Comparison of ENCODE assay signal across 9 cellular contexts in genomic region chr12:115341442-115341841, GRCh38.
A peak's percentile ranks its signal among the peaks of the same experiment; 100 is the strongest.
DNase-seq lines count a peak whose midpoint lies in the region; ATAC-seq and TF ChIP-seq lines count a peak whose summit lies in the region.
"Had no signal": no experiment of that assay in that cellular context is flagged by ENCODE, and none has a peak within 500 bp of the region (broad histone marks: within the 10 kb centered on the region; RNA-seq: fewer than 3 reads in every experiment).

No MANE protein-coding gene starts in this region.

- H3K9ac ChIP-seq in GM23248 (peak overlapping the region; percentile 58), skeletal muscle tissue (ENCODE audit: low read depth in 1 of 3, low read length in 3 of 3) (no peak overlapping the region)

- intact Hi-C loops in cardiac septum (cut with DNase I), result no loop called here
- intact Hi-C loops in CD4-positive, alpha-beta memory T cell (cut with micrococcal nuclease), result no loop called here
- intact Hi-C loops in activated CD4-positive, alpha-beta T cell treated with anti-CD3 and anti-CD28 coated beads, Interleukin-2, amount 10 ng/mL, durations not matched to agents 24 days and 14 days (cut with micrococcal nuclease), result no loop called here

- DNase-seq in GM23248 (peak; percentile 97), cardiac septum (ENCODE audit: low spot score) (peak; percentile 81), COR-L47 (lab: John Stamatoyannopoulos, UW) (no peak)
- DNase-seq in CD4-positive, alpha-beta memory T cell, result no peak
- no peak for DNase-seq in activated CD4-positive, alpha-beta T cell treated with anti-CD3 and anti-CD28 coated beads, Interleukin-2, amount 10 ng/mL, durations not matched to agents 24 days and 14 days

- no peaks in the 10 kb centered on the region for H3K9me3 ChIP-seq in GM23248 (ENCODE audit: low read depth)
- H3K9me3 ChIP-seq in skeletal muscle tissue (ENCODE audit: control insufficient read depth in 3 of 3, low read length in 3 of 3), result no peaks in the 10 kb centered on the region
- H3K9me3 ChIP-seq in CD4-positive, alpha-beta memory T cell (ENCODE audit: control insufficient read depth in 1 of 2, low read length in 2 of 2), result no peaks in the 10 kb centered on the region

- H3K27me3 ChIP-seq in GM23248 (replicated peaks; ENCODE audit: insufficient read depth) (no peaks in the 10 kb centered on the region), skeletal muscle tissue (ENCODE audit: control insufficient read depth in 3 of 3, insufficient read depth in 3 of 3, low read length in 3 of 3) (no peaks in the 10 kb centered on the region)
- no peaks in the 10 kb centered on the region for H3K27me3 ChIP-seq in CD4-positive, alpha-beta memory T cell (ENCODE audit: insufficient read depth, low read length)

- no peaks in the 10 kb centered on the region for H3K4me1 Mint-ChIP-seq in CD4-positive, alpha-beta memory T cell
- H3K4me1 Mint-ChIP-seq in activated CD4-positive, alpha-beta T cell treated with anti-CD3 and anti-CD28 coated beads, Interleukin-2, amount 10 ng/mL, durations not matched to agents 24 days and 14 days, result no peaks in the 10 kb centered on the region

- WGBS in GM23248 (ENCODE audit: low coverage in 1 of 2, low lambda C conversion rate in 2 of 2, missing lambda C conversion rate in 2 of 2), 2 experiments, result 0 to 2% methylated on average over 6 of the region's 6 CpGs

- no peaks in the 10 kb centered on the region for H3K79me2 ChIP-seq in GM23248 (ENCODE audit: insufficient read depth)

- no peaks in the 10 kb centered on the region for H3K36me3 Mint-ChIP-seq in CD4-positive, alpha-beta memory T cell
- no peaks in the 10 kb centered on the region for H3K36me3 Mint-ChIP-seq in activated CD4-positive, alpha-beta T cell treated with anti-CD3 and anti-CD28 coated beads, Interleukin-2, amount 10 ng/mL, durations not matched to agents 24 days and 14 days (ENCODE audit: low read depth)

- H3K27ac ChIP-seq in GM23248 (peak overlapping the region; percentile 71), skeletal muscle tissue (ENCODE audit: low read depth, low read length) (peak overlapping the region; percentile 21)
- H3K27ac ChIP-seq in CD4-positive, alpha-beta memory T cell (ENCODE audit: low read depth, low read length), result no peak overlapping the region

- H3K36me3 ChIP-seq in GM23248 (ENCODE audit: low read depth) (no peaks in the 10 kb centered on the region), skeletal muscle tissue (ENCODE audit: control insufficient read depth in 3 of 3, insufficient read depth in 3 of 3, low read length in 3 of 3) (no peaks in the 10 kb centered on the region)
- no peaks in the 10 kb centered on the region for H3K36me3 ChIP-seq in CD4-positive, alpha-beta memory T cell (ENCODE audit: insufficient read depth, low read length)

- peaks cover 0 to 14% (median 10%) of the 10 kb centered on the region in 8 donors for H3K9me3 Mint-ChIP-seq in CD4-positive, alpha-beta memory T cell
- H3K9me3 Mint-ChIP-seq in activated CD4-positive, alpha-beta T cell treated with anti-CD3 and anti-CD28 coated beads, Interleukin-2, amount 10 ng/mL, durations not matched to agents 24 days and 14 days, result peaks cover under 1% of the 10 kb centered on the region

- H4K20me1 ChIP-seq in GM23248 (ENCODE audit: insufficient read depth), result no peaks in the 10 kb centered on the region

- ATAC-seq in SK-N-SH treated with all-trans-retinoic acid at 6 μM for 48 hours (peak; percentile 81), HG02588 (IDR thresholded peaks at IDR 0.05; ENCODE audit: unreplicated experiment) (no peak)

- H3K9me2 ChIP-seq in GM23248 (ENCODE audit: insufficient read depth), result no peaks in the 10 kb centered on the region

- H3K27me3 Mint-ChIP-seq in CD4-positive, alpha-beta memory T cell, result no peaks in the 10 kb centered on the region
- H3K27me3 Mint-ChIP-seq in activated CD4-positive, alpha-beta T cell treated with anti-CD3 and anti-CD28 coated beads, Interleukin-2, amount 10 ng/mL, durations not matched to agents 24 days and 14 days, result no peaks in the 10 kb centered on the region

- H3K27ac Mint-ChIP-seq in CD4-positive, alpha-beta memory T cell, result no peak overlapping the region
- H3K27ac Mint-ChIP-seq in activated CD4-positive, alpha-beta T cell treated with anti-CD3 and anti-CD28 coated beads, Interleukin-2, amount 10 ng/mL, durations not matched to agents 24 days and 14 days, result no peak overlapping the region

- H3K4me2 ChIP-seq in GM23248 (ENCODE audit: unreplicated experiment), result peak overlapping the region; percentile 38

- peaks cover 30% of the 10 kb centered on the region for H3F3A ChIP-seq in GM23248 (ENCODE audit: insufficient read depth)

- H3K4me3 Mint-ChIP-seq in CD4-positive, alpha-beta memory T cell, result no peak overlapping the region
- H3K4me3 Mint-ChIP-seq in activated CD4-positive, alpha-beta T cell treated with anti-CD3 and anti-CD28 coated beads, Interleukin-2, amount 10 ng/mL, durations not matched to agents 24 days and 14 days, result no peak overlapping the region

- in situ Hi-C loops in GM23248 (cut with MboI), result no loop called here

- H3K4me3 ChIP-seq in GM23248 (no peak overlapping the region), skeletal muscle tissue (ENCODE audit: low read length in 3 of 3) (no peak overlapping the region)
- H3K4me3 ChIP-seq in CD4-positive, alpha-beta memory T cell (ENCODE audit: low read length in 2 of 2), result no peak overlapping the region
- H3K4me3 ChIP-seq: skin epidermis had no signal

- H3K4me1 ChIP-seq in GM23248 (ENCODE audit: insufficient read depth) (peaks cover 22% of the 10 kb centered on the region), skeletal muscle tissue (ENCODE audit: control insufficient read depth in 3 of 3, insufficient read depth in 3 of 3, low read length in 3 of 3) (peaks cover 7 to 13% (median 11%) of the 10 kb centered on the region in 3 donors)
- no peaks in the 10 kb centered on the region for H3K4me1 ChIP-seq in CD4-positive, alpha-beta memory T cell (ENCODE audit: insufficient read depth, low read length)

- H2AFZ ChIP-seq in GM23248, result no peak overlapping the region

- CTCF ChIA-PET in CD4-positive, alpha-beta memory T cell (lab: Charles Lee; ENCODE audit: partially characterized antibody), result no interaction called here

- POLR2A ChIA-PET in CD4-positive, alpha-beta memory T cell (lab: Charles Lee; ENCODE audit: partially characterized antibody), result no interaction called here

TF ChIP-seq in SK-N-SH treated with all-trans-retinoic acid at 6 μM for 48 hours, 23 proteins besides CTCF, POLR2A, EP300 and RAD21:
- TF ChIP-seq ZFP3 (CRISPR knock-in tag; IDR thresholded peaks at IDR 0.05), result peak; percentile 61; the same call in 1 of the 2 replicates
- peak; percentile 28; the same call in 1 of the 2 replicates for TF ChIP-seq ISL1 (CRISPR knock-in tag; IDR thresholded peaks at IDR 0.05)
- no peak for TF ChIP-seq OSR1 (CRISPR knock-in tag; IDR thresholded peaks at IDR 0.05)
- TF ChIP-seq ZC3H10 (CRISPR knock-in tag; IDR thresholded peaks at IDR 0.05), result no peak
- TF ChIP-seq ZNF70 (CRISPR knock-in tag; IDR thresholded peaks at IDR 0.05), result no peak
- TF ChIP-seq, protein P1, sequence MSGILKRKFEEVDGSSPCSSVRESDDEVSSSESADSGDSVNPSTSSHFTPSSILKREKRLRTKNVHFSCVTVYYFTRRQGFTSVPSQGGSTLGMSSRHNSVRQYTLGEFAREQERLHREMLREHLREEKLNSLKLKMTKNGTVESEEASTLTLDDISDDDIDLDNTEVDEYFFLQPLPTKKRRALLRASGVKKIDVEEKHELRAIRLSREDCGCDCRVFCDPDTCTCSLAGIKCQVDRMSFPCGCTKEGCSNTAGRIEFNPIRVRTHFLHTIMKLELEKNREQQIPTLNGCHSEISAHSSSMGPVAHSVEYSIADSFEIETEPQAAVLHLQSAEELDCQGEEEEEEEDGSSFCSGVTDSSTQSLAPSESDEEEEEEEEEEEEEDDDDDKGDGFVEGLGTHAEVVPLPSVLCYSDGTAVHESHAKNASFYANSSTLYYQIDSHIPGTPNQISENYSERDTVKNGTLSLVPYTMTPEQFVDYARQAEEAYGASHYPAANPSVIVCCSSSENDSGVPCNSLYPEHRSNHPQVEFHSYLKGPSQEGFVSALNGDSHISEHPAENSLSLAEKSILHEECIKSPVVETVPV (CRISPR knock-in tag; IDR thresholded peaks at IDR 0.05), result no peak
- TF ChIP-seq BACH2 (CRISPR knock-in tag; IDR thresholded peaks at IDR 0.05; ENCODE audit: borderline replicate concordance), result no peak
TF ChIP-seq in SK-N-SH treated with all-trans-retinoic acid at 6 μM for 48 hours: peak in this region for 2.

Comparison
In these comparisons a context has a peak if more than half of its experiments do, and no peak if none do; other contexts are left out.
1. DNase-seq: peak in GM23248 (single experiment) and cardiac septum (single experiment); none in CD4-positive, alpha-beta memory T cell (0 of 5), activated CD4-positive, alpha-beta T cell treated with anti-CD3 and anti-CD28 coated beads, Interleukin-2, amount 10 ng/mL, durations not matched to agents 24 days and 14 days (single experiment) and COR-L47 (single experiment).